ENCODE assay signal across 12 cellular contexts in the genomic region with DNA sequence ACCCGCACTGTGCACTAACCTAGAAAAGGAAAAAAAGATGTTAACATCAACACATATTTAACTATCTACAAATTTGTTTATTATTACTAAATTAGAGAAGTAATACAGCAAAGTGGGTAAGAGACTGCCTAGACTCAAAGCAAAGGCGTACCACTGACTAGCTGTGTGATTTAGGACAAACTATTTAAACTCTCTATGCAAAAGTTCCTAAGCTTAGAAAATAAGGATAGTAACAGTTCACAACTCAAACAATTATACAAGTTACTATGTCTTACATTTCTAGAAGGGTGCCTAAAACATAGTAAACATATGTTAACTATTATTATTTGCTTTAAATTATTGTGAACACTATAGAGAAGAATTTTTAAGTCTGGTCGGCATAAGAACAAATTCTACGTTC.
"Had no signal": no experiment of that assay in that cellular context is flagged by ENCODE, and none has a peak within 500 bp of the region (broad histone marks: within the 10 kb centered on the region; RNA-seq: fewer than 3 reads in every experiment).

No MANE protein-coding gene starts in this region.

- H3K9me3 ChIP-seq: SJSA1 had no signal

- H3K27me3 ChIP-seq: SJSA1 had no signal

- FAIRE-seq: HTR-8/SVneo had no signal

- H3K4me1 ChIP-seq: SJSA1 had no signal

- H3K4me3 ChIP-seq: SJSA1, SK-N-MC had no signal

- H3K27ac ChIP-seq: SJSA1, SK-N-MC had no signal

- DNase-seq: MV-4-11, NCI-H1048, NCI-H1436 treated with DMSO at 0.1 percent for 48 hours, NCI-H187 treated with DMSO at 0.1 percent for 48 hours, NCI-H2029 treated with DMSO at 0.1 percent for 48 hours, NCI-H524 treated with DMSO at 0.1 percent for 48 hours, NCI-H774, Right ventricle myocardium superior, SIG-M5 had no signal
